Comparison of ENCODE assay signal across 35 cellular contexts in genomic region chr11:11380340-11380739, GRCh38. TPM values are rescaled to one million over a fixed set of nuclear protein-coding genes. Genes with fewer than 3 reads are reported as not detected.
DNase-seq lines count a peak whose midpoint lies in the region; ATAC-seq, FAIRE-seq and TF ChIP-seq lines count a peak whose summit lies in the region.
"Had no signal": no experiment of that assay in that cellular context is flagged by ENCODE, and none has a peak within 500 bp of the region (broad histone marks: within the 10 kb centered on the region; RNA-seq: fewer than 3 reads in every experiment).

No MANE protein-coding gene starts in this region.

- intact Hi-C loops in K562 (cut with micrococcal nuclease), result no loop called here
- intact Hi-C loops in dendritic cell treated with granulocyte-macrophage colony-stimulating factor and Interleukin-4, amounts not matched to agents 40 ng/mL and 50 ng/mL, for 4 days (cut with micrococcal nuclease), result no loop called here

- POLR2A ChIA-PET in SK-N-SH (lab: Yijun Ruan, JAX) (no interaction called here), K562 (lab: Yijun Ruan, JAX) (no interaction called here)

- 80% methylated on average over 2 of the region's 2 CpGs for WGBS in SK-N-SH (ENCODE audit: low lambda C conversion rate)
- WGBS in K562 (ENCODE audit: insufficient coverage, low coverage, missing lambda C conversion rate), result 0% methylated on average over 2 of the region's 2 CpGs

- no peaks in the 10 kb centered on the region for H4K20me1 ChIP-seq in SK-N-SH (ENCODE audit: insufficient read depth)
- no peaks in the 10 kb centered on the region for H4K20me1 ChIP-seq in K562 (replicated peaks; ENCODE audit: control insufficient read depth, insufficient read depth, low read length)
- H4K20me1 ChIP-seq: BLaER1 had no signal

- CTCF ChIA-PET in SK-N-SH (lab: Yijun Ruan, JAX) (no interaction called here), K562 (lab: Yijun Ruan, JAX; ENCODE audit: low intra/inter-chr PET ratio) (no interaction called here)

- H3K27me3 Mint-ChIP-seq in dendritic cell treated with granulocyte-macrophage colony-stimulating factor and Interleukin-4, amounts not matched to agents 40 ng/mL and 50 ng/mL, for 4 days, result peaks cover 31% of the 10 kb centered on the region
- H3K27me3 Mint-ChIP-seq in osteocyte (ENCODE audit: unreplicated experiment), result no peaks in the 10 kb centered on the region
- H3K27me3 Mint-ChIP-seq: CD4-positive, alpha-beta T cell; CD4-positive, CD25-positive, alpha-beta regulatory T cell had no signal

- no peaks in the 10 kb centered on the region for H3K9me3 ChIP-seq in SK-N-SH
- no peaks in the 10 kb centered on the region for H3K9me3 ChIP-seq in K562 (replicated peaks; ENCODE audit: control insufficient read depth, insufficient read depth, low read depth, low read length)
- H3K9me3 ChIP-seq: A549; BE2C; BLaER1; BLaER1 treated with 17β-estradiol and CSF1 and Interleukin-3, amounts not matched to agents 10 nM and 100 nM; Caco-2 had no signal

- no peaks in the 10 kb centered on the region for H3K9me2 ChIP-seq in SK-N-SH

- H2AFZ ChIP-seq in SK-N-SH (ENCODE audit: low read depth) (no peak overlapping the region), K562 (ENCODE audit: low read depth, low read length) (no peak overlapping the region)

- H3K4me2 ChIP-seq in SK-N-SH (no peak overlapping the region), K562 (ENCODE audit: insufficient read depth, low read length) (no peak overlapping the region)
- H3K4me2 ChIP-seq: A549; BLaER1; BLaER1 treated with 17β-estradiol and CSF1 and Interleukin-3, amounts not matched to agents 10 nM and 100 nM had no signal

- no peak for TF ChIP-seq CTCF in SK-N-SH (IDR thresholded peaks at IDR 0.05)
- TF ChIP-seq CTCF in K562 (IDR thresholded peaks at IDR 0.05 in 2 of 3, conservative IDR thresholded peaks at IDR 0.05 in 1 of 3; ENCODE audit: insufficient read depth in 2 of 3, low read depth in 1 of 3, low read length in 3 of 3), result no peak
- no peak for TF ChIP-seq CTCF in osteocyte (IDR thresholded peaks at IDR 0.05)

- peaks cover 81% of the 10 kb centered on the region for H3K36me3 Mint-ChIP-seq in dendritic cell treated with granulocyte-macrophage colony-stimulating factor and Interleukin-4, amounts not matched to agents 40 ng/mL and 50 ng/mL, for 4 days (ENCODE audit: low read depth)
- H3K36me3 Mint-ChIP-seq in osteocyte (ENCODE audit: unreplicated experiment), result peaks cover 18% of the 10 kb centered on the region
- H3K36me3 Mint-ChIP-seq: CD14-positive monocyte; CD4-positive, alpha-beta memory T cell; CD4-positive, CD25-positive, alpha-beta regulatory T cell; CD8-positive, alpha-beta memory T cell; CD8-positive, alpha-beta T cell had no signal

- no peak for DNase-seq in SK-N-SH
- DNase-seq in K562 (ENCODE audit: extremely low read depth in 1 of 4, low spot score in 3 of 4), result no peak
- DNase-seq in osteocyte (ENCODE audit: extremely low spot score, unreplicated experiment), result peak; percentile 5
- no peak for DNase-seq in activated CD4-positive, alpha-beta T cell treated with anti-CD3 and anti-CD28 coated beads, Interleukin-2, amount 50 U/mL, for 1 hour
- DNase-seq in AML-193 (lab: John Stamatoyannopoulos, UW), result no peak
- DNase-seq: 8988T; ACHN; BE2C; C1 segment of cervical spinal cord; Caco-2; Calu3; CD4-positive, alpha-beta memory T cell; CD4-positive, alpha-beta T cell; CD4-positive, CD25-positive, alpha-beta regulatory T cell; CD8-positive, alpha-beta memory T cell; CD8-positive, alpha-beta T cell; COR-L47; DMS 273 treated with DMSO at 0.1 percent for 48 hours; DMS153; DMS79; DMS79 treated with DMSO at 0.1 percent for 48 hours; DND-41; EL had no signal

- H3K36me3 ChIP-seq in SK-N-SH (replicated peaks in 1 of 2; ENCODE audit: control insufficient read depth in 1 of 2, insufficient read depth in 2 of 2, low read length in 1 of 2), result no peaks in the 10 kb centered on the region
- H3K36me3 ChIP-seq in K562 (ENCODE audit: control insufficient read depth, insufficient read depth, low read length), result no peaks in the 10 kb centered on the region
- H3K36me3 ChIP-seq: BE2C; BLaER1; BLaER1 treated with 17β-estradiol and CSF1 and Interleukin-3, amounts not matched to agents 10 nM and 100 nM had no signal

- no peak overlapping the region for H3K4me3 ChIP-seq in SK-N-SH (ENCODE audit: low read depth in 2 of 2, low read length in 1 of 2)
- H3K4me3 ChIP-seq in K562, result no peak overlapping the region
- H3K4me3 ChIP-seq: A549; BLaER1; BLaER1 treated with 17β-estradiol and CSF1 and Interleukin-3, amounts not matched to agents 10 nM and 100 nM had no signal

- in situ Hi-C loops in K562 (cut with MboI), result no loop called here

- ATAC-seq in SK-N-SH treated with all-trans-retinoic acid at 6 μM for 48 hours (no peak), K562 (no peak), GM21367 (IDR thresholded peaks at IDR 0.05; ENCODE audit: unreplicated experiment) (no peak)
- ATAC-seq: A549; CD8-positive, alpha-beta T cell had no signal

- BruUV-seq in K562 (replicated peaks; lab: Mats Ljungman, UMichigan), result no TSS peak

- TF ChIP-seq EP300 in SK-N-SH (IDR thresholded peaks at IDR 0.05; ENCODE audit: borderline replicate concordance in 1 of 2, low read depth in 1 of 2, low read length in 1 of 2), result no peak
- no peak for TF ChIP-seq EP300 in K562 (IDR thresholded peaks at IDR 0.05; ENCODE audit: low read length)

- TF ChIP-seq RAD21 in SK-N-SH (IDR thresholded peaks at IDR 0.05; ENCODE audit: low read length) (no peak), K562 (CRISPR knock-in tag; conservative IDR thresholded peaks at IDR 0.05 in 1 of 2, IDR thresholded peaks at IDR 0.05 in 1 of 2) (no peak)

- FAIRE-seq in K562 (lab: Jason Lieb, UNC), result no peak
- FAIRE-seq: A204.1, A549, D721Med had no signal

- no peaks in the 10 kb centered on the region for H3K79me2 ChIP-seq in SK-N-SH (ENCODE audit: insufficient read depth)
- H3K79me2 ChIP-seq in K562 (ENCODE audit: control insufficient read depth, insufficient read depth, low read length), result no peaks in the 10 kb centered on the region

- H3K9ac ChIP-seq in SK-N-SH (no peak overlapping the region), K562 (ENCODE audit: insufficient read depth in 1 of 2, low read depth in 2 of 2, low read length in 2 of 2) (no peak overlapping the region)
- H3K9ac ChIP-seq: BLaER1; BLaER1 treated with 17β-estradiol and CSF1 and Interleukin-3, amounts not matched to agents 10 nM and 100 nM had no signal

- H3K4me1 ChIP-seq in SK-N-SH (ENCODE audit: control insufficient read depth in 1 of 2, insufficient read depth in 2 of 2, low read depth in 1 of 2, low read length in 1 of 2) (peaks cover 0 to 29% of the 10 kb centered on the region in 2 experiments; a peak in 2 of 4 replicates), K562 (replicated peaks in 1 of 2; ENCODE audit: control insufficient read depth in 2 of 2, insufficient read depth in 2 of 2, low read length in 2 of 2) (no peaks in the 10 kb centered on the region)
- H3K4me1 ChIP-seq: A549; BE2C; BLaER1; BLaER1 treated with 17β-estradiol and CSF1 and Interleukin-3, amounts not matched to agents 10 nM and 100 nM; Caco-2 had no signal

- H3K27ac ChIP-seq in SK-N-SH (ENCODE audit: low read depth in 2 of 2, low read length in 1 of 2) (no peak overlapping the region), K562 (ENCODE audit: extremely low read depth, low read depth, low read length) (no peak overlapping the region)
- H3K27ac ChIP-seq: 22Rv1; A549; BLaER1; BLaER1 treated with 17β-estradiol and CSF1 and Interleukin-3, amounts not matched to agents 10 nM and 100 nM; C4-2B had no signal

- no peaks in the 10 kb centered on the region for H3K27me3 ChIP-seq in SK-N-SH (ENCODE audit: insufficient read depth)
- peaks cover 0 to 13% of the 10 kb centered on the region in 2 experiments; a peak in 2 of 5 replicates for H3K27me3 ChIP-seq in K562 (ENCODE audit: control insufficient read depth in 2 of 2, insufficient read depth in 2 of 2, low read length in 2 of 2)
- H3K27me3 ChIP-seq: BE2C; BLaER1; BLaER1 treated with 17β-estradiol and CSF1 and Interleukin-3, amounts not matched to agents 10 nM and 100 nM had no signal

- peak overlapping the region; percentile 25 for H3K27ac Mint-ChIP-seq in dendritic cell treated with granulocyte-macrophage colony-stimulating factor and Interleukin-4, amounts not matched to agents 40 ng/mL and 50 ng/mL, for 4 days
- H3K27ac Mint-ChIP-seq in osteocyte (ENCODE audit: unreplicated experiment), result no peak overlapping the region
- H3K27ac Mint-ChIP-seq: B cell; CD14-positive monocyte; CD4-positive, alpha-beta memory T cell; CD4-positive, alpha-beta T cell; CD4-positive, CD25-positive, alpha-beta regulatory T cell; CD8-positive, alpha-beta memory T cell; CD8-positive, alpha-beta T cell had no signal

- H3K9me1 ChIP-seq in K562 (ENCODE audit: control insufficient read depth, insufficient read depth, low read length), result no peaks in the 10 kb centered on the region

- H3K4me3 Mint-ChIP-seq in dendritic cell treated with granulocyte-macrophage colony-stimulating factor and Interleukin-4, amounts not matched to agents 40 ng/mL and 50 ng/mL, for 4 days, result no peak overlapping the region
- no peak overlapping the region for H3K4me3 Mint-ChIP-seq in osteocyte (ENCODE audit: unreplicated experiment)
- H3K4me3 Mint-ChIP-seq: B cell; CD14-positive monocyte; CD4-positive, alpha-beta memory T cell; CD4-positive, alpha-beta T cell; CD4-positive, CD25-positive, alpha-beta regulatory T cell; CD8-positive, alpha-beta memory T cell; CD8-positive, alpha-beta T cell had no signal

- H3K9me3 Mint-ChIP-seq in dendritic cell treated with granulocyte-macrophage colony-stimulating factor and Interleukin-4, amounts not matched to agents 40 ng/mL and 50 ng/mL, for 4 days, result no peaks in the 10 kb centered on the region
- H3K9me3 Mint-ChIP-seq in osteocyte (ENCODE audit: unreplicated experiment), result no peaks in the 10 kb centered on the region
- H3K9me3 Mint-ChIP-seq: CD4-positive, alpha-beta memory T cell; CD4-positive, alpha-beta T cell; CD4-positive, CD25-positive, alpha-beta regulatory T cell; CD8-positive, alpha-beta T cell had no signal

- H3F3A ChIP-seq in SK-N-SH (replicated peaks; ENCODE audit: insufficient read depth), result no peaks in the 10 kb centered on the region

- H3K4me1 Mint-ChIP-seq in dendritic cell treated with granulocyte-macrophage colony-stimulating factor and Interleukin-4, amounts not matched to agents 40 ng/mL and 50 ng/mL, for 4 days (ENCODE audit: low read depth), result peaks cover 34% of the 10 kb centered on the region
- H3K4me1 Mint-ChIP-seq in osteocyte (ENCODE audit: unreplicated experiment), result peaks cover 14% of the 10 kb centered on the region
- H3K4me1 Mint-ChIP-seq: B cell; CD14-positive monocyte; CD4-positive, alpha-beta memory T cell; CD4-positive, CD25-positive, alpha-beta regulatory T cell; CD8-positive, alpha-beta memory T cell had no signal

- no peak for TF ChIP-seq POLR2A in K562 (conservative IDR thresholded peaks at IDR 0.05)

RNA-seq across cellular contexts. Expression of gene CSNK2A3, which starts 27.3 kb away (rescaled TPM):
- polyA plus RNA-seq in SK-N-SH (2012; rRNA removed), result 0.31 and 0.97 TPM in 2 replicates
- 1.6 and 3.2 TPM in 2 replicates for polyA plus RNA-seq in SK-N-SH (2012; cell fraction: cytosol; rRNA removed)
- 0.35 and 1.2 TPM in 2 replicates for polyA plus RNA-seq in SK-N-SH (2012; cell fraction: nucleus; rRNA removed)
- 0.32 and 1.3 TPM in 2 replicates for total RNA-seq in K562 (2011; cell fraction: chromatin; rRNA removed; ENCODE audit: low replicate concordance)
- total RNA-seq in K562 (2011; cell fraction: nucleolus; rRNA removed), result 0.50 TPM in 1 of 2 replicates, not detected in the other
- total RNA-seq in K562 (2011; cell fraction: nucleoplasm; rRNA removed), result 0.61 TPM in 1 of 2 replicates, not detected in the other
- total RNA-seq in K562 (2014; rRNA removed), result 0.90 and 1.2 TPM in 2 replicates
- total RNA-seq in K562 (2014; rRNA removed; fragmentation: Illumina TruSeq; extraction: Trizol), result 4.8 and 5.7 TPM in 2 replicates
- 1.7 and 1.9 TPM in 2 replicates for total RNA-seq in K562 (2015; rRNA removed; fragmentation: Illumina TruSeq; extraction: Trizol)
- 0.33 and 0.60 TPM in 2 replicates for total RNA-seq in K562 (2021)
- polyA plus RNA-seq in K562 (2011; rRNA removed), result 3.0 and 7.0 TPM in 2 replicates
- polyA plus RNA-seq in K562 (2011; cell fraction: cytosol; rRNA removed), result 0.51 and 0.72 TPM in 2 replicates
- 0.31 and 1.7 TPM in 2 replicates for polyA plus RNA-seq in K562 (2011; cell fraction: nucleus; rRNA removed)
- 2.2 and 3.0 TPM in 2 replicates for polyA plus RNA-seq in K562 (2012)
- 5.7 and 6.1 TPM in 2 replicates for polyA plus RNA-seq in K562 (2014; fragmentation: Illumina TruSeq; extraction: Trizol)
- 1 to 10 TPM; 1.8 to 3.4 TPM for polyA plus RNA-seq in K562 (2014; fragmentation: Nextera tagmentation; extraction: Ambion mirVana)
- polyA plus RNA-seq in K562 (2014; rRNA removed), result 0.33 and 1.0 TPM in 2 replicates
- 7.6 and 10.0 TPM in 2 replicates for polyA minus RNA-seq in K562 (2011; rRNA and poly(A)+ RNA removed)
- 1.3 and 1.4 TPM in 2 replicates for polyA minus RNA-seq in K562 (2011; cell fraction: cytosol; rRNA and poly(A)+ RNA removed)
- polyA minus RNA-seq in K562 (2011; cell fraction: nucleus; rRNA and poly(A)+ RNA removed), result 0.27 and 1.1 TPM in 2 replicates
- total RNA-seq in osteocyte, result 1.0 and 2.1 TPM in 2 replicates
- total RNA-seq: CD4-positive, CD25-positive, alpha-beta regulatory T cell had no signal
